9 cellular contexts compared by ENCODE assay signal in genomic region chr6:96391776-96392175, GRCh38.
DNase-seq lines count a peak whose midpoint lies in the region; ATAC-seq and TF ChIP-seq lines count a peak whose summit lies in the region.
"Had no signal": no experiment of that assay in that cellular context is flagged by ENCODE, and none has a peak within 500 bp of the region (broad histone marks: within the 10 kb centered on the region; RNA-seq: fewer than 3 reads in every experiment).

No MANE protein-coding gene starts in this region.

- no peaks in the 10 kb centered on the region for H3K36me3 ChIP-seq in GM23248 (ENCODE audit: low read depth)

- H3K4me2 ChIP-seq in GM23248 (ENCODE audit: unreplicated experiment): no peak overlapping the region

- H4K20me1 ChIP-seq in GM23248 (ENCODE audit: insufficient read depth): no peaks in the 10 kb centered on the region

- H3K4me1 ChIP-seq in GM23248 (ENCODE audit: insufficient read depth): no peaks in the 10 kb centered on the region

- no peak overlapping the region for H2AFZ ChIP-seq in GM23248

- H3K4me3 ChIP-seq in GM23248 (no peak overlapping the region), astrocyte of the cerebellum (ENCODE audit: low read depth, low read length) (no peak overlapping the region)

- 3 to 4% methylated on average over 8 of the region's 8 CpGs for WGBS in GM23248 (ENCODE audit: low coverage in 1 of 2, low lambda C conversion rate in 2 of 2, missing lambda C conversion rate in 2 of 2), 2 experiments

- in situ Hi-C loops in GM23248 (cut with MboI) (no loop called here), astrocyte of the cerebellum (cut with HindIII; ENCODE audit: low sequenced_read_pairs) (no loop called here), GM13977 (cut with MboI; ENCODE audit: low pct_unique_long_range_greater_than_20kb, low sequenced_read_pairs, unreplicated experiment) (no loop called here)

- H3K79me2 ChIP-seq in GM23248 (ENCODE audit: insufficient read depth): no peaks in the 10 kb centered on the region

- H3K27me3 ChIP-seq in GM23248 (replicated peaks; ENCODE audit: insufficient read depth): no peaks in the 10 kb centered on the region

- H3F3A ChIP-seq in GM23248 (ENCODE audit: insufficient read depth): no peaks in the 10 kb centered on the region

- no peaks in the 10 kb centered on the region; the same call in 1 of the 2 replicates for H3K9me2 ChIP-seq in GM23248 (ENCODE audit: insufficient read depth)

- no peaks in the 10 kb centered on the region for H3K9me3 ChIP-seq in GM23248 (ENCODE audit: low read depth)

- ATAC-seq in GM21515 (IDR thresholded peaks at IDR 0.05; ENCODE audit: unreplicated experiment): no peak

- H3K27ac ChIP-seq in GM23248: no peak overlapping the region

- DNase-seq in GM23248 (peak; percentile 1), NCI-H1436 (lab: John Stamatoyannopoulos, UW) (peak; percentile 86), astrocyte of the cerebellum (ENCODE audit: low read depth) (peak; percentile 19), occipital lobe (lab: John Stamatoyannopoulos, UW) (peak; percentile 52), dermis blood vessel endothelial cell (no peak), COLO829 (ENCODE audit: low spot score) (no peak), GM13977 (ENCODE audit: low spot score) (no peak)
- DNase-seq: naive B cell had no signal

- H3K9ac ChIP-seq in GM23248: no peak overlapping the region

- TF ChIP-seq CTCF in astrocyte of the cerebellum (IDR thresholded peaks at IDR 0.05; ENCODE audit: low read depth, low read length, missing control alignments) (no peak), GM13977 (IDR thresholded peaks at IDR 0.05; ENCODE audit: extremely low read depth, insufficient read depth, missing control alignments) (no peak)

Comparison
In these comparisons a context has a peak if more than half of its experiments do, and no peak if none do; other contexts are left out.
1. DNase-seq: peak in GM23248 (single experiment), NCI-H1436 (single experiment), astrocyte of the cerebellum (single experiment) and occipital lobe (single experiment); none in dermis blood vessel endothelial cell (single experiment), COLO829 (single experiment) and GM13977 (single experiment).